1 cellular context compared by ENCODE assay signal in the genomic region with DNA sequence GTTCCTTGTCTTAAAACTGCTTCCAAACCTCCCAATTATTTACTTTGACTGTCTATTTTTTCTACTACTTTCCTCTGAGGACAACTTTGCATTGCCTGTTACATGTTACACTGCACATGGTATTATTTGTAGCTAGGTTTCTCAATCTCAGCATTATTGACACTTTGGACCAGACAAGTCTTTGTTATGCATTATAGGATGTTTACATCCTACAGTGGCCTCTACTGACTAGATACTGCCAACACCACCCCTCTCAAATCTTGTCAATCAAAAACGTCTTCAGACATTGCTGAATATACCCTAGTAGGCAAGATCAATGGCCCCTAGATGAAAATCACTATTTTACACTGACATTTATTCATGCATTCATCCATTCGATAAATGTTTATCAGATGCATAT.
TF ChIP-seq lines count a peak whose summit lies in the region.

No MANE protein-coding gene starts in this region.

TF ChIP-seq in SK-N-SH, 30 proteins besides CTCF, POLR2A, EP300 and RAD21 (continued from another document):
- no peak for TF ChIP-seq TEAD4 (IDR thresholded peaks at IDR 0.05; ENCODE audit: borderline replicate concordance, insufficient read depth)
- TF ChIP-seq RFX5 (IDR thresholded peaks at IDR 0.05; ENCODE audit: low read length): no peak
- no peak for TF ChIP-seq FOSL2 (IDR thresholded peaks at IDR 0.05; ENCODE audit: borderline replicate concordance, low read depth)
- TF ChIP-seq JUND (IDR thresholded peaks at IDR 0.05): no peak
- TF ChIP-seq, protein P1, sequence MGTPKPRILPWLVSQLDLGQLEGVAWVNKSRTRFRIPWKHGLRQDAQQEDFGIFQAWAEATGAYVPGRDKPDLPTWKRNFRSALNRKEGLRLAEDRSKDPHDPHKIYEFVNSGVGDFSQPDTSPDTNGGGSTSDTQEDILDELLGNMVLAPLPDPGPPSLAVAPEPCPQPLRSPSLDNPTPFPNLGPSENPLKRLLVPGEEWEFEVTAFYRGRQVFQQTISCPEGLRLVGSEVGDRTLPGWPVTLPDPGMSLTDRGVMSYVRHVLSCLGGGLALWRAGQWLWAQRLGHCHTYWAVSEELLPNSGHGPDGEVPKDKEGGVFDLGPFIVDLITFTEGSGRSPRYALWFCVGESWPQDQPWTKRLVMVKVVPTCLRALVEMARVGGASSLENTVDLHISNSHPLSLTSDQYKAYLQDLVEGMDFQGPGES (IDR thresholded peaks at IDR 0.05; ENCODE audit: low read depth, low read length): no peak
- TF ChIP-seq GABPA (IDR thresholded peaks at IDR 0.05; ENCODE audit: low read depth): no peak
- TF ChIP-seq RCOR1 (IDR thresholded peaks at IDR 0.05; ENCODE audit: low read length): no peak
- no peak for TF ChIP-seq POLR2AphosphoS5 (IDR thresholded peaks at IDR 0.05; ENCODE audit: low read depth, low read length)
- TF ChIP-seq EZH2phosphoT487 (IDR thresholded peaks at IDR 0.05; ENCODE audit: borderline replicate concordance, low read depth): no peak
- TF ChIP-seq FOXM1 (IDR thresholded peaks at IDR 0.05; ENCODE audit: low read depth): no peak
- no peak for TF ChIP-seq NFIC (IDR thresholded peaks at IDR 0.05; ENCODE audit: borderline replicate concordance)
- no peak for TF ChIP-seq ZBTB33 (IDR thresholded peaks at IDR 0.05; ENCODE audit: borderline replicate concordance, low read depth)
- TF ChIP-seq SIN3A (IDR thresholded peaks at IDR 0.05; ENCODE audit: borderline replicate concordance, low read depth, low read length): no peak
